ENCODE assay signal across 20 cellular contexts in the genomic region with DNA sequence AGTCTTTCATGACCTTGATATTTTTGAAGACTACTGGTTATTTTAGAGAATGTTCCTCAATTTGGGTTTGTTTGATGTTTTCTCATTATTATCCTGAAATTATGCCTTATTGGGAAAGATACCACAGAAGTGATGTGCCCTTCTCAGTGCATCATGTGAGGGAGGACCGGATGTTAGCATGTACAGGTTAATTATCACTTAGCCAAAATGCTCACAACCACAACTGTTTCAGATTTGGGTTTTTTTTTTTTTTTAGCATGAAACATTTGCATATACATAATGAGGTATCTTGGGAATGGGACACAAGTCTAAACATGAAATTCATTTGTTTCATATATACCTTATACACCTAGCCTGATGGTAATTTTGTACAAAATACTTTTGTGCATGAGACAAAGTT. TPM values are rescaled to one million over a fixed set of nuclear protein-coding genes. Genes with fewer than 3 reads are reported as not detected.
DNase-seq lines count a peak whose midpoint lies in the region; ATAC-seq, FAIRE-seq and TF ChIP-seq lines count a peak whose summit lies in the region.
"Had no signal": no experiment of that assay in that cellular context is flagged by ENCODE, and none has a peak within 500 bp of the region (broad histone marks: within the 10 kb centered on the region; RNA-seq: fewer than 3 reads in every experiment).

No MANE protein-coding gene starts in this region.

- DNase-seq in K562 (ENCODE audit: extremely low read depth in 1 of 4, low spot score in 3 of 4) (no peak), NCI-H2081 treated with DMSO at 0.1 percent for 48 hours (lab: John Stamatoyannopoulos, UW) (no peak), ureter (ENCODE audit: low spot score) (no peak)
- no peak for DNase-seq in activated CD4-positive, alpha-beta memory T cell treated with anti-CD3 and anti-CD28 coated beads for 36 hours
- DNase-seq: ACHN; Caco-2; CD4-positive, CD25-positive, alpha-beta regulatory T cell; DMS153; MG63; NCI-H1092 treated with DMSO at 0.1 percent for 48 hours; NCI-H2227 treated with DMSO at 0.1 percent for 48 hours; NCI-H524; T-helper 9 cell had no signal

- intact Hi-C loops in K562 (cut with micrococcal nuclease), result no loop called here
- intact Hi-C loops in activated CD4-positive, alpha-beta memory T cell treated with anti-CD3 and anti-CD28 coated beads for 36 hours (cut with micrococcal nuclease), result no loop called here

- peaks cover 29% of the 10 kb centered on the region for H3K36me3 Mint-ChIP-seq in activated CD4-positive, alpha-beta memory T cell treated with anti-CD3 and anti-CD28 coated beads for 36 hours

- CTCF ChIA-PET in K562 (lab: Yijun Ruan, JAX; ENCODE audit: low intra/inter-chr PET ratio), result no interaction called here
- CTCF ChIA-PET in activated CD4-positive, alpha-beta memory T cell treated with anti-CD3 and anti-CD28 coated beads for 36 hours (lab: Charles Lee), result no interaction called here

- no peaks in the 10 kb centered on the region for H3K27me3 Mint-ChIP-seq in activated CD4-positive, alpha-beta memory T cell treated with anti-CD3 and anti-CD28 coated beads for 36 hours
- H3K27me3 Mint-ChIP-seq: B cell; CD4-positive, CD25-positive, alpha-beta regulatory T cell had no signal

- no peak for TF ChIP-seq POLR2A in K562 (conservative IDR thresholded peaks at IDR 0.05)

- TF ChIP-seq RAD21 in K562 (CRISPR knock-in tag; conservative IDR thresholded peaks at IDR 0.05 in 1 of 2, IDR thresholded peaks at IDR 0.05 in 1 of 2), result no peak

- H3K4me1 Mint-ChIP-seq in activated CD4-positive, alpha-beta memory T cell treated with anti-CD3 and anti-CD28 coated beads for 36 hours (ENCODE audit: low read depth), result peaks cover 8% of the 10 kb centered on the region
- H3K4me1 Mint-ChIP-seq: B cell had no signal

- peak; percentile 37 for FAIRE-seq in K562 (lab: Jason Lieb, UNC)

- no peaks in the 10 kb centered on the region for H3K79me2 ChIP-seq in K562 (ENCODE audit: control insufficient read depth, insufficient read depth, low read length)

- H3K4me1 ChIP-seq in K562 (replicated peaks in 1 of 2; ENCODE audit: control insufficient read depth in 2 of 2, insufficient read depth in 2 of 2, low read length in 2 of 2), result no peaks in the 10 kb centered on the region

- WGBS in K562 (ENCODE audit: insufficient coverage, low coverage, missing lambda C conversion rate), result 71% methylated on average over 1 of the region's 1 CpG

- no peaks in the 10 kb centered on the region for H3K9me3 ChIP-seq in K562 (replicated peaks; ENCODE audit: control insufficient read depth, insufficient read depth, low read depth, low read length)
- H3K9me3 ChIP-seq: Caco-2, MG63 had no signal

- H2AFZ ChIP-seq in K562 (ENCODE audit: low read depth, low read length), result no peak overlapping the region

- no peak overlapping the region for H3K4me3 ChIP-seq in K562
- H3K4me3 ChIP-seq: MG63 had no signal

- H3K27ac ChIP-seq in K562 (ENCODE audit: extremely low read depth, low read depth, low read length), result no peak overlapping the region

- POLR2A ChIA-PET in K562 (lab: Yijun Ruan, JAX), result interaction anchor here (1.1 kb wide), 1 partner anchor 9 kb away, joined by 7 read pairs; no protein-coding TSS in a partner anchor
- POLR2A ChIA-PET in activated CD4-positive, alpha-beta memory T cell treated with anti-CD3 and anti-CD28 coated beads for 36 hours (lab: Charles Lee), result no interaction called here

- peaks cover 65% of the 10 kb centered on the region for H3K36me3 ChIP-seq in K562 (ENCODE audit: control insufficient read depth, insufficient read depth, low read length)

- ATAC-seq in GM18867 (IDR thresholded peaks at IDR 0.05; ENCODE audit: unreplicated experiment), result peak; percentile 50
- ATAC-seq in GM19438 (IDR thresholded peaks at IDR 0.05; ENCODE audit: low read depth, unreplicated experiment), result peak; percentile 54
- peak; percentile 49 for ATAC-seq in HG02938 (IDR thresholded peaks at IDR 0.05; ENCODE audit: unreplicated experiment)
- no peak for ATAC-seq in K562
- ATAC-seq in HG03135 (IDR thresholded peaks at IDR 0.05; ENCODE audit: unreplicated experiment), result no peak
- ATAC-seq: Panc1 had no signal

- H4K20me1 ChIP-seq in K562 (replicated peaks; ENCODE audit: control insufficient read depth, insufficient read depth, low read length), result no peaks in the 10 kb centered on the region

- no peak overlapping the region for H3K4me3 Mint-ChIP-seq in activated CD4-positive, alpha-beta memory T cell treated with anti-CD3 and anti-CD28 coated beads for 36 hours
- H3K4me3 Mint-ChIP-seq: B cell; CD4-positive, CD25-positive, alpha-beta regulatory T cell; HFFc6 had no signal

- no peaks in the 10 kb centered on the region for H3K27me3 ChIP-seq in K562 (ENCODE audit: control insufficient read depth in 2 of 2, insufficient read depth in 2 of 2, low read length in 2 of 2)
- H3K27me3 ChIP-seq: MG63 had no signal

- no peak overlapping the region for H3K4me2 ChIP-seq in K562 (ENCODE audit: insufficient read depth, low read length)

- no peak for TF ChIP-seq EP300 in K562 (IDR thresholded peaks at IDR 0.05; ENCODE audit: low read length)

- BruUV-seq in K562 (replicated peaks; lab: Mats Ljungman, UMichigan), result no TSS peak

- TF ChIP-seq CTCF in K562 (IDR thresholded peaks at IDR 0.05 in 2 of 3, conservative IDR thresholded peaks at IDR 0.05 in 1 of 3; ENCODE audit: insufficient read depth in 2 of 3, low read depth in 1 of 3, low read length in 3 of 3), result no peak

- H3K27ac Mint-ChIP-seq in activated CD4-positive, alpha-beta memory T cell treated with anti-CD3 and anti-CD28 coated beads for 36 hours, result no peak overlapping the region
- H3K27ac Mint-ChIP-seq: B cell had no signal

- no peak overlapping the region for H3K9ac ChIP-seq in K562 (ENCODE audit: insufficient read depth in 1 of 2, low read depth in 2 of 2, low read length in 2 of 2)

- in situ Hi-C loops in K562 (cut with MboI), result no loop called here

- no peaks in the 10 kb centered on the region for H3K9me1 ChIP-seq in K562 (ENCODE audit: control insufficient read depth, insufficient read depth, low read length)

- no peaks in the 10 kb centered on the region for H3K9me3 Mint-ChIP-seq in activated CD4-positive, alpha-beta memory T cell treated with anti-CD3 and anti-CD28 coated beads for 36 hours
- H3K9me3 Mint-ChIP-seq: CD4-positive, CD25-positive, alpha-beta regulatory T cell; HFFc6 had no signal

TF ChIP-seq in K562, 482 proteins besides CTCF, POLR2A, EP300 and RAD21 (continues in another document):
- no peak for TF ChIP-seq ZNF140 (CRISPR knock-in tag; IDR thresholded peaks at IDR 0.05)
- no peak for TF ChIP-seq TAF7 (tag; IDR thresholded peaks at IDR 0.05)
- no peak for TF ChIP-seq CREBBP (IDR thresholded peaks at IDR 0.05; ENCODE audit: low read depth, low read length)
- TF ChIP-seq, protein P1, sequence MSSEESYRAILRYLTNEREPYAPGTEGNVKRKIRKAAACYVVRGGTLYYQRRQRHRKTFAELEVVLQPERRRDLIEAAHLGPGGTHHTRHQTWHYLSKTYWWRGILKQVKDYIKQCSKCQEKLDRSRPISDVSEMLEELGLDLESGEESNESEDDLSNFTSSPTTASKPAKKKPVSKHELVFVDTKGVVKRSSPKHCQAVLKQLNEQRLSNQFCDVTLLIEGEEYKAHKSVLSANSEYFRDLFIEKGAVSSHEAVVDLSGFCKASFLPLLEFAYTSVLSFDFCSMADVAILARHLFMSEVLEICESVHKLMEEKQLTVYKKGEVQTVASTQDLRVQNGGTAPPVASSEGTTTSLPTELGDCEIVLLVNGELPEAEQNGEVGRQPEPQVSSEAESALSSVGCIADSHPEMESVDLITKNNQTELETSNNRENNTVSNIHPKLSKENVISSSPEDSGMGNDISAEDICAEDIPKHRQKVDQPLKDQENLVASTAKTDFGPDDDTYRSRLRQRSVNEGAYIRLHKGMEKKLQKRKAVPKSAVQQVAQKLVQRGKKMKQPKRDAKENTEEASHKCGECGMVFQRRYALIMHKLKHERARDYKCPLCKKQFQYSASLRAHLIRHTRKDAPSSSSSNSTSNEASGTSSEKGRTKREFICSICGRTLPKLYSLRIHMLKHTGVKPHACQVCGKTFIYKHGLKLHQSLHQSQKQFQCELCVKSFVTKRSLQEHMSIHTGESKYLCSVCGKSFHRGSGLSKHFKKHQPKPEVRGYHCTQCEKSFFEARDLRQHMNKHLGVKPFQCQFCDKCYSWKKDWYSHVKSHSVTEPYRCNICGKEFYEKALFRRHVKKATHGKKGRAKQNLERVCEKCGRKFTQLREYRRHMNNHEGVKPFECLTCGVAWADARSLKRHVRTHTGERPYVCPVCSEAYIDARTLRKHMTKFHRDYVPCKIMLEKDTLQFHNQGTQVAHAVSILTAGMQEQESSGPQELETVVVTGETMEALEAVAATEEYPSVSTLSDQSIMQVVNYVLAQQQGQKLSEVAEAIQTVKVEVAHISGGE (CRISPR knock-in tag; IDR thresholded peaks at IDR 0.05), result no peak
- TF ChIP-seq, protein P2, sequence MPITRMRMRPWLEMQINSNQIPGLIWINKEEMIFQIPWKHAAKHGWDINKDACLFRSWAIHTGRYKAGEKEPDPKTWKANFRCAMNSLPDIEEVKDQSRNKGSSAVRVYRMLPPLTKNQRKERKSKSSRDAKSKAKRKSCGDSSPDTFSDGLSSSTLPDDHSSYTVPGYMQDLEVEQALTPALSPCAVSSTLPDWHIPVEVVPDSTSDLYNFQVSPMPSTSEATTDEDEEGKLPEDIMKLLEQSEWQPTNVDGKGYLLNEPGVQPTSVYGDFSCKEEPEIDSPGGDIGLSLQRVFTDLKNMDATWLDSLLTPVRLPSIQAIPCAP (CRISPR knock-in tag; IDR thresholded peaks at IDR 0.05; ENCODE audit: borderline replicate concordance), result no peak
- TF ChIP-seq ESRRB (CRISPR knock-in tag; IDR thresholded peaks at IDR 0.05; ENCODE audit: borderline replicate concordance), result no peak

RNA-seq across cellular contexts. Expression of a gene that starts 59.8 kb away (rescaled TPM):
- total RNA-seq in K562 (2011; cell fraction: chromatin; rRNA removed; ENCODE audit: low replicate concordance), result 24.7 and 44.4 TPM in 2 replicates
- total RNA-seq in K562 (2011; cell fraction: nucleolus; rRNA removed), result 15.0 and 19.2 TPM in 2 replicates
- 16.0 and 18.6 TPM in 2 replicates for total RNA-seq in K562 (2011; cell fraction: nucleoplasm; rRNA removed)
- 24.4 and 25.0 TPM in 2 replicates for total RNA-seq in K562 (2014; rRNA removed)
- total RNA-seq in K562 (2014; rRNA removed; fragmentation: Illumina TruSeq; extraction: Trizol), result 30.6 and 32.7 TPM in 2 replicates
- total RNA-seq in K562 (2015; rRNA removed; fragmentation: Illumina TruSeq; extraction: Trizol), result 32.8 and 33.6 TPM in 2 replicates
- total RNA-seq in K562 (2021), result 21.5 and 22.8 TPM in 2 replicates
- polyA plus RNA-seq in K562 (2011; rRNA removed), result 43.3 and 45.8 TPM in 2 replicates
- polyA plus RNA-seq in K562 (2011; cell fraction: cytosol; rRNA removed), result 51.8 and 68.2 TPM in 2 replicates
- 28.7 and 34.2 TPM in 2 replicates for polyA plus RNA-seq in K562 (2011; cell fraction: nucleus; rRNA removed)
- 15.7 and 18.6 TPM in 2 replicates for polyA plus RNA-seq in K562 (2012)
- polyA plus RNA-seq in K562 (2014; fragmentation: Illumina TruSeq; extraction: Trizol), result 40.2 and 40.5 TPM in 2 replicates
- 10 to 100 TPM; 20.6 to 26.0 TPM for polyA plus RNA-seq in K562 (2014; fragmentation: Nextera tagmentation; extraction: Ambion mirVana)
- polyA plus RNA-seq in K562 (2014; rRNA removed), result 24.3 and 28.3 TPM in 2 replicates
- polyA minus RNA-seq in K562 (2011; rRNA and poly(A)+ RNA removed), result 84.1 and 103 TPM in 2 replicates
- polyA minus RNA-seq in K562 (2011; cell fraction: cytosol; rRNA and poly(A)+ RNA removed), result 26.5 and 27.2 TPM in 2 replicates
- polyA minus RNA-seq in K562 (2011; cell fraction: nucleus; rRNA and poly(A)+ RNA removed), result 28.3 and 49.8 TPM in 2 replicates
- 10 to 100 TPM; 28.3 to 28.5 TPM for total RNA-seq in activated CD4-positive, alpha-beta memory T cell treated with anti-CD3 and anti-CD28 coated beads for 36 hours
- 37.4 TPM for total RNA-seq in ureter

Comparison
In these comparisons a context has a peak if more than half of its experiments do, and no peak if none do; other contexts are left out.
1. ATAC-seq: peak in GM18867 (single experiment), GM19438 (single experiment) and HG02938 (single experiment); none in K562 (single experiment) and HG03135 (single experiment).